Comparison of ENCODE assay signal across 8 cellular contexts in genomic region chr9:41074356-41074942, GRCh38. TPM values are rescaled to one million over a fixed set of nuclear protein-coding genes. Genes with fewer than 3 reads are reported as not detected.
DNase-seq lines count a peak whose midpoint lies in the region; ATAC-seq and TF ChIP-seq lines count a peak whose summit lies in the region.
"Not testable (repeated sequence)": the region's sequence is repeated elsewhere in the genome, so short reads cannot be mapped to it uniquely, and the experiment has no call there.

No MANE protein-coding gene starts in this region.

- not testable (repeated sequence) for H3K4me1 Mint-ChIP-seq in T-helper 17 cell
- H3K4me1 Mint-ChIP-seq in naive thymus-derived CD4-positive, alpha-beta T cell: peaks cover 0 to 16% (median 10%) of the 10 kb centered on the region in 7 donors

- H3K4me3 ChIP-seq in brain microvascular endothelial cell (ENCODE audit: low read depth, low read length): peak overlapping the region; percentile 73
- peak overlapping the region; percentile 60 to 89 (median 64) for H3K4me3 ChIP-seq in heart right ventricle
- H3K4me3 ChIP-seq in naive thymus-derived CD4-positive, alpha-beta T cell (ENCODE audit: low read length): not testable (repeated sequence)

- H3K36me3 ChIP-seq in brain microvascular endothelial cell (replicated peaks); heart right ventricle; naive thymus-derived CD4-positive, alpha-beta T cell (ENCODE audit: control insufficient read depth in 2 of 3, insufficient read depth in 3 of 3, low read length in 3 of 3): not testable (repeated sequence)

- peaks cover 0 to 10% (median 0%) of the 10 kb centered on the region in 9 donors for H3K4me1 ChIP-seq in heart right ventricle
- H3K4me1 ChIP-seq in naive thymus-derived CD4-positive, alpha-beta T cell (ENCODE audit: control insufficient read depth in 2 of 2, insufficient read depth in 2 of 2, low read length in 2 of 2): not testable (repeated sequence)

- H3K9me3 ChIP-seq in T-helper 17 cell (ENCODE audit: control insufficient read depth, low read length, poor library complexity, severe bottlenecking); heart right ventricle; naive thymus-derived CD4-positive, alpha-beta T cell (ENCODE audit: control insufficient read depth in 2 of 3, low read length in 3 of 3): not testable (repeated sequence)

- peak overlapping the region; percentile 87 for H3K27ac ChIP-seq in brain microvascular endothelial cell
- peak overlapping the region; percentile 36 to 88 (median 68) for H3K27ac ChIP-seq in heart right ventricle
- H3K27ac ChIP-seq in naive thymus-derived CD4-positive, alpha-beta T cell (ENCODE audit: low read depth, low read length): not testable (repeated sequence)
- peak overlapping the region; percentile 26 for H3K27ac ChIP-seq in substantia nigra (ENCODE audit: low read depth, low read length, poor library complexity, severe bottlenecking)

- in situ Hi-C loops in brain microvascular endothelial cell (cut with HindIII; ENCODE audit: low pct_ligation_motif_present, low sequenced_read_pairs): not testable (repeated sequence)

- H3K36me3 Mint-ChIP-seq in T-helper 17 cell (ENCODE audit: low read depth); naive thymus-derived CD4-positive, alpha-beta T cell: not testable (repeated sequence)

- CTCF ChIA-PET in naive thymus-derived CD4-positive, alpha-beta T cell (lab: Charles Lee): not testable (repeated sequence)

- H3K9me3 Mint-ChIP-seq in naive thymus-derived CD4-positive, alpha-beta T cell: not testable (repeated sequence)

- WGBS in heart right ventricle, 2 donors: 1 to 5% methylated on average over 61 to 63 of the region's 63 CpGs

- H3K4me3 Mint-ChIP-seq in T-helper 17 cell: peak overlapping the region; percentile 68
- H3K4me3 Mint-ChIP-seq in naive thymus-derived CD4-positive, alpha-beta T cell: peak overlapping the region in 9 of 10 donors; percentile 49 to 81 (median 68)

- DNase-seq in Daoy (ENCODE audit: low read depth) (peak; percentile 52), T-helper 17 cell (peak in 1 of 3 donors; percentile 13), brain microvascular endothelial cell (peak; percentile 35), heart right ventricle (peak; percentile 20 to 63)
- peak in 2 of 9 donors; percentile 2 to 33 for DNase-seq in naive thymus-derived CD4-positive, alpha-beta T cell
- DNase-seq in substantia nigra (lab: John Stamatoyannopoulos, UW): not testable (repeated sequence)

- not testable (repeated sequence) for H3K27me3 ChIP-seq in brain microvascular endothelial cell (replicated peaks); naive thymus-derived CD4-positive, alpha-beta T cell (ENCODE audit: control insufficient read depth in 2 of 2, insufficient read depth in 2 of 2, low read length in 2 of 2)
- peaks cover 0 to 38% (median 0%) of the 10 kb centered on the region in 7 donors for H3K27me3 ChIP-seq in heart right ventricle

- not testable (repeated sequence) for H3K27ac Mint-ChIP-seq in T-helper 17 cell; naive thymus-derived CD4-positive, alpha-beta T cell

- POLR2A ChIA-PET in naive thymus-derived CD4-positive, alpha-beta T cell (lab: Charles Lee): not testable (repeated sequence)

- ATAC-seq in GM21423 (IDR thresholded peaks at IDR 0.05; ENCODE audit: unreplicated experiment): peak; percentile 57
- ATAC-seq in HG03280 (IDR thresholded peaks at IDR 0.05; ENCODE audit: unreplicated experiment): peak; percentile 65
- ATAC-seq in T-helper 17 cell: peak; percentile 59
- peak; percentile 77 to 94 (median 86) for ATAC-seq in heart right ventricle
- peak; percentile 52 for ATAC-seq in naive thymus-derived CD4-positive, alpha-beta T cell

- intact Hi-C loops in heart right ventricle (cut with DNase I); naive thymus-derived CD4-positive, alpha-beta T cell (cut with micrococcal nuclease): not testable (repeated sequence)

- not testable (repeated sequence) for TF ChIP-seq CTCF in brain microvascular endothelial cell (IDR thresholded peaks at IDR 0.05; ENCODE audit: low read depth, low read length, missing control alignments); heart right ventricle (IDR thresholded peaks at IDR 0.05)

- peaks cover 40% of the 10 kb centered on the region for H3K27me3 Mint-ChIP-seq in T-helper 17 cell
- H3K27me3 Mint-ChIP-seq in naive thymus-derived CD4-positive, alpha-beta T cell: peaks cover 34 to 47% (median 38%) of the 10 kb centered on the region in 5 donors

RNA-seq across cellular contexts. Expression of gene FOXD4L6, which starts 54.0 kb away (rescaled TPM):
- not detected in 2 replicates for total RNA-seq in Daoy (2014; rRNA removed; shearing (Covaris generic))
- total RNA-seq in T-helper 17 cell (not detected), heart right ventricle (not detected)
- not detected for polyA plus RNA-seq in heart right ventricle
- total RNA-seq in naive thymus-derived CD4-positive, alpha-beta T cell: not detected
- polyA plus RNA-seq in naive thymus-derived CD4-positive, alpha-beta T cell: not detected
